In the genomic region with DNA sequence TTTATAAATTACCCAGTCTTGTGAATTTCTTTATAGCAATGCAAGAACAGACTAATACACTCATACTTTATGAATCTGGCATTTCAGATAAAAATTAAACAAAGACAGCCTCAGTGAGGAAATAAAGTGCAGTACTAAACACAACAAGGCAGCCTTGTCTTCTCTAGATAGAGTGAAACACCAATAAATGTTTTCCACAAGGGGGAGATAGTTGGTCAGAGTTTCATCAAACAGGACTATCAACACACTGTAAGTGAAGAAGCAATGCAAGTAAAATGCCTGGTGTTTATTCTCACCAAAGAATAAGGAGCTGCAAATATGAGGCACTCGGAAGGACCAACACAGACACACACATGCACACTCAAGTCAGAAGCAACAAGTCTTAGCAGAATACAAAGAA, we compare ENCODE assay signal across 8 cellular contexts.
DNase-seq lines count a peak whose midpoint lies in the region; ATAC-seq and TF ChIP-seq lines count a peak whose summit lies in the region.

No MANE protein-coding gene starts in this region.

- H3K4me3 ChIP-seq in HFF-Myc (replicated peaks; ENCODE audit: low read depth, low read length) (no peak overlapping the region), RWPE2 (ENCODE audit: severe bottlenecking) (no peak overlapping the region)

- H3K9me3 Mint-ChIP-seq in stimulated activated naive B cell treated with anti-CD40 and anti-IgM and Interleukin-4, amounts not matched to agents 10 μg/mL and 1 μg/mL and 100 μg/mL, for 72 hours = no peaks in the 10 kb centered on the region

- H3K4me1 Mint-ChIP-seq in stimulated activated naive B cell treated with anti-CD40 and anti-IgM and Interleukin-4, amounts not matched to agents 10 μg/mL and 1 μg/mL and 100 μg/mL, for 72 hours = peaks cover 0 to 5% of the 10 kb centered on the region in 2 donors

- H3K36me3 ChIP-seq in RWPE2 (ENCODE audit: low read depth) = no peaks in the 10 kb centered on the region

- no peaks in the 10 kb centered on the region for H3K27me3 ChIP-seq in RWPE2 (ENCODE audit: insufficient read depth, poor library complexity, severe bottlenecking)

- H3K27ac Mint-ChIP-seq in stimulated activated naive B cell treated with anti-CD40 and anti-IgM and Interleukin-4, amounts not matched to agents 10 μg/mL and 1 μg/mL and 100 μg/mL, for 72 hours = no peak overlapping the region

- peak; percentile 32 for TF ChIP-seq CTCF in HFF-Myc (IDR thresholded peaks at IDR 0.05; ENCODE audit: low read depth, low read length, missing control alignments)
- TF ChIP-seq CTCF in RWPE2 (IDR thresholded peaks at IDR 0.05; ENCODE audit: poor library complexity, severe bottlenecking) = peak; percentile 38

- ATAC-seq in RWPE2 (ENCODE audit: low read depth) = 0 out of 3 replicates have a peak, but pooled peaks have one; percentile 54
- ATAC-seq in stimulated activated naive B cell treated with anti-CD40 and anti-IgM and Interleukin-4, amounts not matched to agents 10 μg/mL and 1 μg/mL and 100 μg/mL, for 72 hours (replicated peaks) = peak; percentile 63 to 73
- ATAC-seq in HG02571 (IDR thresholded peaks at IDR 0.05; ENCODE audit: unreplicated experiment) = no peak
- ATAC-seq in HG03565 (IDR thresholded peaks at IDR 0.05; ENCODE audit: unreplicated experiment) = no peak

- H3K9me3 ChIP-seq in RWPE2 (ENCODE audit: severe bottlenecking) = no peaks in the 10 kb centered on the region

- no peak overlapping the region for H3K27ac ChIP-seq in RWPE2 (ENCODE audit: poor library complexity, severe bottlenecking)

- H3K4me1 ChIP-seq in RWPE2 (ENCODE audit: insufficient read depth, poor library complexity, severe bottlenecking) = no peaks in the 10 kb centered on the region

- H3K4me3 Mint-ChIP-seq in stimulated activated naive B cell treated with anti-CD40 and anti-IgM and Interleukin-4, amounts not matched to agents 10 μg/mL and 1 μg/mL and 100 μg/mL, for 72 hours = no peak overlapping the region

- H3K36me3 Mint-ChIP-seq in stimulated activated naive B cell treated with anti-CD40 and anti-IgM and Interleukin-4, amounts not matched to agents 10 μg/mL and 1 μg/mL and 100 μg/mL, for 72 hours = no peaks in the 10 kb centered on the region

- peaks cover under 1 to 7% of the 10 kb centered on the region in 2 donors for H3K27me3 Mint-ChIP-seq in stimulated activated naive B cell treated with anti-CD40 and anti-IgM and Interleukin-4, amounts not matched to agents 10 μg/mL and 1 μg/mL and 100 μg/mL, for 72 hours

- DNase-seq in DMS53 treated with DMSO at 0.1 percent for 48 hours (lab: John Stamatoyannopoulos, UW; ENCODE audit: unreplicated experiment) (peak; percentile 0), HFF-Myc (ENCODE audit: extremely low read depth, low read depth) (peak; percentile 40), RWPE2 (ENCODE audit: low spot score) (no peak), fibroblast of the conjunctiva (ENCODE audit: low read depth) (peak; percentile 33)
- DNase-seq in stimulated activated naive B cell treated with anti-CD40 and anti-IgM and Interleukin-4, amounts not matched to agents 10 μg/mL and 1 μg/mL and 100 μg/mL, for 72 hours = no peak
- no peak for DNase-seq in stimulated activated CD4-positive, alpha-beta T cell treated with anti-CD3 and anti-CD28 coated beads, Interleukin-4, amount 100 ng/mL, for 1 hour

Comparison
In these comparisons a context has a peak if more than half of its experiments do, and no peak if none do; other contexts are left out.
1. DNase-seq: peak in DMS53 treated with DMSO at 0.1 percent for 48 hours (single experiment), HFF-Myc (single experiment) and fibroblast of the conjunctiva (single experiment); none in RWPE2 (single experiment), stimulated activated naive B cell treated with anti-CD40 and anti-IgM and Interleukin-4, amounts not matched to agents 10 μg/mL and 1 μg/mL and 100 μg/mL, for 72 hours (single experiment) and stimulated activated CD4-positive, alpha-beta T cell treated with anti-CD3 and anti-CD28 coated beads, Interleukin-4, amount 100 ng/mL, for 1 hour (single experiment).
2. ATAC-seq: peak in RWPE2 (single experiment) and stimulated activated naive B cell treated with anti-CD40 and anti-IgM and Interleukin-4, amounts not matched to agents 10 μg/mL and 1 μg/mL and 100 μg/mL, for 72 hours (2 of 2); none in HG02571 (single experiment) and HG03565 (single experiment).